27 cellular contexts compared by ENCODE assay signal in the genomic region with DNA sequence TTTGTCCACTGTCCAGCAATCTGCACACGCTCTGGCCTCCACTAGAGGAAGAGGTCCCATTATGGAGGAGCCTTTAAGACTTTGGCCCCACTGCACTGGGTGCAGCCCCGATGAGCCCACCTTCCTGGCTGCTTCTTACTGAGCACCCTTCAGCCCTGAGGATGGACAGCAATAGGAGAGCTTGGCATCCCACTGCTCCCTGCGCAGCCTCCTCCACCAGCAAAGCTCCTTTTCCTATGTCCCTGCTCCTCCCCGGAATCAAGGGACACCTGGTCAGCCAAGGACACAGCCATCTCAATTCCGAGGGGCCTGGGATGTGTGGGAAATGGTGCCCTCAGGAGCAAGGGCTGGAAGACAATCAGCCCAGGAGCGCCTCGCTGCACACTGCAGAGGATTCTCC.
"Had no signal": no experiment of that assay in that cellular context is flagged by ENCODE, and none has a peak within 500 bp of the region (broad histone marks: within the 10 kb centered on the region; RNA-seq: fewer than 3 reads in every experiment).

No MANE protein-coding gene starts in this region.

- H3K79me2 ChIP-seq: hepatocyte had no signal

- H3K4me1 ChIP-seq: neural progenitor cell, pancreas, prostate gland had no signal

- FAIRE-seq: pancreas, small intestine, urothelium cell line had no signal

- H3K4me2 ChIP-seq: hepatocyte, neural progenitor cell had no signal

- H3K9me3 ChIP-seq: heart right ventricle, lower lobe of right lung, pancreas, prostate gland, sigmoid colon, spleen, suprapubic skin, thoracic aorta, tibial artery, upper lobe of right lung had no signal

- H3K27ac ChIP-seq: heart right ventricle, hepatocyte, lower lobe of right lung, neural progenitor cell, pancreas, prostate gland, sigmoid colon, spleen, suprapubic skin, thoracic aorta, tibial artery, upper lobe of right lung had no signal

- H2AFZ ChIP-seq: hepatocyte, neural progenitor cell had no signal

- H3K36me3 Mint-ChIP-seq: naive thymus-derived CD8-positive, alpha-beta T cell; neural progenitor cell; stimulated activated effector memory CD8-positive, alpha-beta T cell treated with anti-CD3 and anti-CD28 coated beads, Interleukin-12 subunit alpha, Interleukin-12 subunit beta, amount 100 ng/mL, for 72 hours had no signal

- H3K9ac ChIP-seq: neural progenitor cell had no signal

- ATAC-seq: heart right ventricle; left lobe of liver; lower lobe of right lung; naive thymus-derived CD8-positive, alpha-beta T cell; pancreas; right cardiac atrium; stimulated activated effector memory CD8-positive, alpha-beta T cell treated with anti-CD3 and anti-CD28 coated beads, Interleukin-12 subunit alpha, Interleukin-12 subunit beta, amount 100 ng/mL, for 72 hours; upper lobe of right lung had no signal

- DNase-seq: heart right ventricle; lower lobe of right lung; mammary epithelial cell; mesenchymal stem cell; naive thymus-derived CD8-positive, alpha-beta T cell; nephron progenitor cell; pancreas; posterior cingulate gyrus; retina; right cardiac atrium; sigmoid colon; small intestine; spleen; stimulated activated CD4-positive, alpha-beta T cell treated with anti-CD3 and anti-CD28 coated beads, Interleukin-4, amount 100 ng/mL, for 24 hours; stimulated activated naive CD4-positive, alpha-beta T cell; tibial artery; trophoblast cell; upper lobe of right lung had no signal

- H3K36me3 ChIP-seq: heart right ventricle, lower lobe of right lung, neural progenitor cell, pancreas, prostate gland, sigmoid colon, spleen, suprapubic skin, thoracic aorta, tibial artery, upper lobe of right lung had no signal

- H3K27me3 ChIP-seq: heart right ventricle, hepatocyte, pancreas, sigmoid colon, tibial artery, upper lobe of right lung had no signal

- H3K9me3 Mint-ChIP-seq: naive thymus-derived CD8-positive, alpha-beta T cell; nephron progenitor cell; neural progenitor cell; stimulated activated effector memory CD8-positive, alpha-beta T cell treated with anti-CD3 and anti-CD28 coated beads, Interleukin-12 subunit alpha, Interleukin-12 subunit beta, amount 100 ng/mL, for 72 hours; stimulated activated naive CD8-positive, alpha-beta T cell treated with anti-CD3 and anti-CD28 coated beads, Interleukin-15, Interleukin-2, amounts not matched to agents 100 ng/mL and 50 ng/mL, for 24 hours had no signal

- H3K27ac Mint-ChIP-seq: nephron progenitor cell; stimulated activated effector memory CD8-positive, alpha-beta T cell treated with anti-CD3 and anti-CD28 coated beads, Interleukin-12 subunit alpha, Interleukin-12 subunit beta, amount 100 ng/mL, for 72 hours; stimulated activated naive CD8-positive, alpha-beta T cell treated with anti-CD3 and anti-CD28 coated beads, Interleukin-15, Interleukin-2, amounts not matched to agents 100 ng/mL and 50 ng/mL, for 24 hours had no signal

- H3K4me3 Mint-ChIP-seq: naive thymus-derived CD8-positive, alpha-beta T cell; nephron progenitor cell; neural progenitor cell; stimulated activated effector memory CD8-positive, alpha-beta T cell treated with anti-CD3 and anti-CD28 coated beads, Interleukin-12 subunit alpha, Interleukin-12 subunit beta, amount 100 ng/mL, for 72 hours; stimulated activated naive CD8-positive, alpha-beta T cell treated with anti-CD3 and anti-CD28 coated beads, Interleukin-15, Interleukin-2, amounts not matched to agents 100 ng/mL and 50 ng/mL, for 24 hours had no signal

- H3K4me3 ChIP-seq: heart right ventricle, hepatocyte, lower lobe of right lung, neural progenitor cell, pancreas, prostate gland, sigmoid colon, spleen, suprapubic skin, thoracic aorta, tibial artery, upper lobe of right lung had no signal
